18 cellular contexts compared by ENCODE assay signal in the genomic region with DNA sequence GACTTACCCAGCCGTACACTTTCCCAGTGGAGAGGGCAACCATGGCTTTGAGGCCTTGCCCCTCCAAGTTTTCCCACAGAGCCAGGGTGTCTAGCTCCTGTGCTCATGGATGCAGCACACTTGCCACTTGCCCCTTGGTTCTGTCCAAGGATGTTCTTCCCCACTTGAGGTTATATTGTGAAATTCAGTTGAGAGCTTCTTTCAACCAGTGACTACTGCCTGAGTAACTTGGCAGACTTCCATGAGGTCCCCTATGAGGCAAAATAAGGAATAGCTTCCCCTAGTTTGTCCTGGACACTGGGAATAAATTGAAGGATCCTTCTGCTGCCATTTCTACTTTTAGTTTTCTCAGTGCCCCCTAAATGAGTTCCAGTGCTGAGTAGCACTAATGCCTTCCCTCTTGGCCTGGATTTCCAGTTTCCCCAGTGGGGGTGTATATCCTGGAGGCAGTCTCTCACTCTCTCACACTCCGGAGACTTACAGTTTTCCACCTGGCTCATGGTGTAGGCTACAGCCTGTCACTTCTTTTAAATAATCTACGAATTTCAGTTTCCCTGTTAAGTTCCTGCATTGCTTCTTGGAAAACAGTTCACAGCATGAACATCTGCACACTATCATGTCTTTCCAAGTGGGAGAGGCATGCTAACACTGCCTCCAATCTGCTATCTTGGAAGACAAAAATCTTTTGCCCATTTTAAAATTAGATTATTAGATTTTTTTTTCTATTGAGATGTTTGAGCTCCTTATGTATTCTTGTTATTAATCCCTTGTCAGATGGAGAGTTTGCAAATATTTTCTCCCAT. TPM values are rescaled to one million over a fixed set of nuclear protein-coding genes. Genes with fewer than 3 reads are reported as not detected.
DNase-seq lines count a peak whose midpoint lies in the region; ATAC-seq and TF ChIP-seq lines count a peak whose summit lies in the region.
"Had no signal": no experiment of that assay in that cellular context is flagged by ENCODE, and none has a peak within 500 bp of the region (broad histone marks: within the 10 kb centered on the region; RNA-seq: fewer than 3 reads in every experiment).

No MANE protein-coding gene starts in this region.

- no peak overlapping the region for H3K4me3 ChIP-seq in GM23248
- no peak overlapping the region for H3K4me3 ChIP-seq in foreskin fibroblast (ENCODE audit: low read depth in 1 of 2, low read length in 2 of 2)
- H3K4me3 ChIP-seq in gastrocnemius medialis = no peak overlapping the region
- H3K4me3 ChIP-seq in H7 (ENCODE audit: insufficient read depth, low read depth, low read length) = no peak overlapping the region
- H3K4me3 ChIP-seq in GM23338 = no peak overlapping the region
- H3K4me3 ChIP-seq: lung had no signal

- 25 to 34% methylated on average over 3 of the region's 3 CpGs for WGBS in GM23248 (ENCODE audit: low coverage in 1 of 2, low lambda C conversion rate in 2 of 2, missing lambda C conversion rate in 2 of 2), 2 experiments

- H3K36me3 Mint-ChIP-seq in GM23338 (ENCODE audit: low read depth) = peaks cover 17% of the 10 kb centered on the region; the same call in 2 of the 3 replicates

- H3K4me1 ChIP-seq in GM23248 (ENCODE audit: insufficient read depth) (peaks cover 4% of the 10 kb centered on the region), gastrocnemius medialis (no peaks in the 10 kb centered on the region), GM23338 (ENCODE audit: insufficient read depth) (no peaks in the 10 kb centered on the region)

- H3K9ac ChIP-seq in GM23248 = no peak overlapping the region

- H3K27me3 ChIP-seq in GM23248 (replicated peaks; ENCODE audit: insufficient read depth) (no peaks in the 10 kb centered on the region), gastrocnemius medialis (no peaks in the 10 kb centered on the region), H7 (ENCODE audit: control insufficient read depth, insufficient read depth, low read length) (no peaks in the 10 kb centered on the region), GM23338 (ENCODE audit: insufficient read depth) (no peaks in the 10 kb centered on the region)

- CTCF ChIA-PET in RWPE1 (lab: Yijun Ruan, JAX) = no interaction called here

- TF ChIP-seq CTCF in RWPE1 (conservative IDR thresholded peaks at IDR 0.05; ENCODE audit: low read depth) (no peak), foreskin fibroblast (IDR thresholded peaks at IDR 0.05; ENCODE audit: low read depth, low read length) (no peak), gastrocnemius medialis (IDR thresholded peaks at IDR 0.05 in 4 of 5, conservative IDR thresholded peaks at IDR 0.05 in 1 of 5) (no peak), GM23338 (conservative IDR thresholded peaks at IDR 0.05; ENCODE audit: low read depth in 2 of 2) (no peak)

- H3K9me3 ChIP-seq in GM23248 (ENCODE audit: low read depth) (no peaks in the 10 kb centered on the region), gastrocnemius medialis (no peaks in the 10 kb centered on the region)

- POLR2A ChIA-PET in RWPE1 (lab: Yijun Ruan, JAX; ENCODE audit: low non-redundant PET) = no interaction called here

- H3K27ac ChIP-seq in GM23248 (no peak overlapping the region), RWPE1 (no peak overlapping the region), gastrocnemius medialis (no peak overlapping the region), GM23338 (ENCODE audit: low read depth) (no peak overlapping the region)

- H3K79me2 ChIP-seq in GM23248 (ENCODE audit: insufficient read depth) (no peaks in the 10 kb centered on the region), GM23338 (replicated peaks; ENCODE audit: insufficient read depth) (no peaks in the 10 kb centered on the region)

- H2AFZ ChIP-seq in GM23248 = no peak overlapping the region
- no peak overlapping the region for H2AFZ ChIP-seq in GM23338

- peaks cover 2% of the 10 kb centered on the region for H3K27me3 Mint-ChIP-seq in GM23338 (ENCODE audit: insufficient read depth, low read depth, poor library complexity)

- H3K9me3 Mint-ChIP-seq in GM23338 = peaks cover 31% of the 10 kb centered on the region

- H3K36me3 ChIP-seq in GM23248 (ENCODE audit: low read depth) (no peaks in the 10 kb centered on the region), gastrocnemius medialis (no peaks in the 10 kb centered on the region), H7 (replicated peaks; ENCODE audit: control insufficient read depth, insufficient read depth, low read length) (no peaks in the 10 kb centered on the region), GM23338 (ENCODE audit: insufficient read depth) (no peaks in the 10 kb centered on the region)

- no peak overlapping the region for H3K4me3 Mint-ChIP-seq in GM23338

- H4K20me1 ChIP-seq in GM23248 (ENCODE audit: insufficient read depth) (no peaks in the 10 kb centered on the region), GM23338 (replicated peaks; ENCODE audit: insufficient read depth) (no peaks in the 10 kb centered on the region)

- H3F3A ChIP-seq in GM23248 (ENCODE audit: insufficient read depth) = peaks cover 9% of the 10 kb centered on the region
- no peaks in the 10 kb centered on the region for H3F3A ChIP-seq in GM23338 (replicated peaks; ENCODE audit: low read depth)

- ATAC-seq in gastrocnemius medialis = peak; percentile 58 to 78
- no peak for ATAC-seq in GM23338
- no peak for ATAC-seq in GM18511 (IDR thresholded peaks at IDR 0.05; ENCODE audit: unreplicated experiment)

- H3K9me2 ChIP-seq in GM23248 (ENCODE audit: insufficient read depth) = no peaks in the 10 kb centered on the region
- H3K9me2 ChIP-seq in GM23338 (ENCODE audit: insufficient read depth) = no peaks in the 10 kb centered on the region

- DNase-seq in GM23248 (peak; percentile 94), RWPE1 (ENCODE audit: low spot score) (peak; percentile 58), foreskin fibroblast (peak; percentile 85 to 96), gastrocnemius medialis (peak; percentile 25 to 31), H7 (no peak), cerebellar cortex (ENCODE audit: low spot score) (no peak), GM23338 (ENCODE audit: low spot score) (no peak)
- DNase-seq: activated CD4-positive, alpha-beta T cell treated with anti-CD3 and anti-CD28 coated beads, Interleukin-2, amount 50 U/mL, for 48 hours; activated gamma-delta T cell; head of caudate nucleus; NCI-H2107; T-helper 2 cell had no signal

- in situ Hi-C loops in GM23248 (cut with MboI) = no loop called here
- in situ Hi-C loops in gastrocnemius medialis (cut with MboI; ENCODE audit: low sequenced_read_pairs in 4 of 4) = no loop called here

- TF ChIP-seq POLR2A in gastrocnemius medialis (IDR thresholded peaks at IDR 0.05) = no peak

- H3K27ac Mint-ChIP-seq in GM23338 = no peak overlapping the region

- intact Hi-C loops in gastrocnemius medialis (cut with DNase I; ENCODE audit: low total_unique reads) = no loop called here

- no peak overlapping the region for H3K4me2 ChIP-seq in GM23248 (ENCODE audit: unreplicated experiment)
- H3K4me2 ChIP-seq in GM23338 = no peak overlapping the region

- H3K4me1 Mint-ChIP-seq in GM23338 = no peaks in the 10 kb centered on the region

TF ChIP-seq in GM23338, 12 proteins besides CTCF, POLR2A, EP300 and RAD21:
- TF ChIP-seq EZH2phosphoT487 (IDR thresholded peaks at IDR 0.05; ENCODE audit: unreplicated experiment) = no peak
- TF ChIP-seq NANOG (IDR thresholded peaks at IDR 0.05; ENCODE audit: borderline replicate concordance) = no peak

RNA-seq across cellular contexts. Expression of a gene that starts 36.5 kb away (rescaled TPM):
- total RNA-seq in GM23248 (2014; rRNA removed; shearing (Covaris generic)) = not detected in 2 replicates
- polyA plus RNA-seq in GM23248 (2016; fragmentation: Nextera tagmentation; extraction: Ambion mirVana) = not detected in 2 replicates
- total RNA-seq in gastrocnemius medialis = 1 to 10 TPM in 1 of 4 donors, under 1 TPM in 2, not detected in 1; 0.75 to 1.0 (median 1.00) TPM
- 0.55 TPM in 2 replicates for total RNA-seq in H7 (2014; rRNA removed; shearing (Covaris generic))
- total RNA-seq in GM23338 (2014; rRNA removed; shearing (Covaris generic)) = not detected in 2 replicates
- 0.47 TPM in 1 of 2 replicates, not detected in the other for polyA plus RNA-seq in GM23338 (2016; fragmentation: Nextera tagmentation; extraction: Ambion mirVana)
- total RNA-seq: chondrocyte, H1 had no signal
- polyA plus RNA-seq: H1 had no signal

RNA-seq across cellular contexts. Expression of a gene that starts 38.5 kb away (rescaled TPM):
- total RNA-seq in GM23248 (2014; rRNA removed; shearing (Covaris generic)) = not detected in 2 replicates
- polyA plus RNA-seq in GM23248 (2016; fragmentation: Nextera tagmentation; extraction: Ambion mirVana) = not detected in 2 replicates
- under 1 TPM in 2 of 4 donors, not detected in 2; 0.16 to 0.49 TPM for total RNA-seq in gastrocnemius medialis
- not detected in 2 replicates for total RNA-seq in H7 (2014; rRNA removed; shearing (Covaris generic))
- 0.47 TPM in 1 of 2 replicates, not detected in the other for total RNA-seq in GM23338 (2014; rRNA removed; shearing (Covaris generic))
- 0.40 and 0.58 TPM in 2 replicates for polyA plus RNA-seq in GM23338 (2016; fragmentation: Nextera tagmentation; extraction: Ambion mirVana)
- total RNA-seq: chondrocyte, H1, posterior vena cava, subcutaneous adipose tissue had no signal
- polyA plus RNA-seq: H1 had no signal

Comparison
In these comparisons a context has a peak if more than half of its experiments do, and no peak if none do; other contexts are left out.
1. DNase-seq: peak in GM23248 (single experiment), RWPE1 (single experiment), foreskin fibroblast (2 of 2) and gastrocnemius medialis (2 of 2); none in H7 (single experiment), cerebellar cortex (single experiment) and GM23338 (single experiment).
2. ATAC-seq: peak in gastrocnemius medialis (2 of 2); none in GM23338 (single experiment) and GM18511 (single experiment).